9 cellular contexts compared by ENCODE assay signal in genomic region chr10:112955736-112956421, GRCh38. TPM values are rescaled to one million over a fixed set of nuclear protein-coding genes. Genes with fewer than 3 reads are reported as not detected.
DNase-seq lines count a peak whose midpoint lies in the region; ATAC-seq and TF ChIP-seq lines count a peak whose summit lies in the region.
"Had no signal": no experiment of that assay in that cellular context is flagged by ENCODE, and none has a peak within 500 bp of the region (broad histone marks: within the 10 kb centered on the region; RNA-seq: fewer than 3 reads in every experiment).

No MANE protein-coding gene starts in this region.

- H3K4me1 ChIP-seq in HUES48 (ENCODE audit: control insufficient read depth, insufficient read depth, low read length): peaks cover 74% of the 10 kb centered on the region
- H3K4me1 ChIP-seq in ectodermal cell (ENCODE audit: control insufficient read depth, insufficient read depth, low read length): peaks cover 60% of the 10 kb centered on the region
- H3K4me1 ChIP-seq in thyroid gland: peaks cover 33 to 36% of the 10 kb centered on the region in 2 donors

- ATAC-seq in activated CD8-positive, alpha-beta memory T cell treated with anti-CD3 and anti-CD28 coated beads, Interleukin-2, amount 10 ng/mL, durations not matched to agents 7 days and 5 days: no peak

- H3K27ac ChIP-seq in HUES48 (ENCODE audit: low read depth, low read length) (peak overlapping the region; percentile 98), ectodermal cell (ENCODE audit: insufficient read depth, low read depth, low read length, poor library complexity, severe bottlenecking) (peak overlapping the region; percentile 46), thyroid gland (peak overlapping the region in 1 of 3 donors; percentile 98)

- peaks cover 74% of the 10 kb centered on the region for H3K4me1 Mint-ChIP-seq in mesothelial cell of epicardium
- H3K4me1 Mint-ChIP-seq in activated CD8-positive, alpha-beta memory T cell treated with anti-CD3 and anti-CD28 coated beads, Interleukin-2, amount 10 ng/mL, durations not matched to agents 7 days and 5 days: peaks cover 4% of the 10 kb centered on the region

- H3K9ac ChIP-seq in HUES48 (ENCODE audit: low read depth, low read length): peak overlapping the region; percentile 63

- H3K27me3 ChIP-seq in HUES48 (ENCODE audit: control insufficient read depth, insufficient read depth, low read length): no peaks in the 10 kb centered on the region
- no peaks in the 10 kb centered on the region for H3K27me3 ChIP-seq in ectodermal cell (ENCODE audit: control insufficient read depth, insufficient read depth, low read length, poor library complexity, severe bottlenecking)
- H3K27me3 ChIP-seq in thyroid gland: no peaks in the 10 kb centered on the region

- DNase-seq in A172 (ENCODE audit: low spot score) (peak; percentile 87), mesothelial cell of epicardium (ENCODE audit: low spot score in 2 of 2, unreplicated experiment in 2 of 2) (no peak), thyroid gland (no peak), islet precursor cell (no peak), posterior cingulate gyrus (no peak)
- DNase-seq in activated CD8-positive, alpha-beta memory T cell treated with anti-CD3 and anti-CD28 coated beads, Interleukin-2, amount 10 ng/mL, durations not matched to agents 7 days and 5 days: no peak
- DNase-seq: CD4-positive, CD25-positive, alpha-beta regulatory T cell had no signal

- no peaks in the 10 kb centered on the region for H3K9me3 Mint-ChIP-seq in mesothelial cell of epicardium
- no peaks in the 10 kb centered on the region for H3K9me3 Mint-ChIP-seq in activated CD8-positive, alpha-beta memory T cell treated with anti-CD3 and anti-CD28 coated beads, Interleukin-2, amount 10 ng/mL, durations not matched to agents 7 days and 5 days (ENCODE audit: low read depth)

- peaks cover 5% of the 10 kb centered on the region for H3K36me3 Mint-ChIP-seq in mesothelial cell of epicardium
- H3K36me3 Mint-ChIP-seq in activated CD8-positive, alpha-beta memory T cell treated with anti-CD3 and anti-CD28 coated beads, Interleukin-2, amount 10 ng/mL, durations not matched to agents 7 days and 5 days: no peaks in the 10 kb centered on the region
- H3K36me3 Mint-ChIP-seq: CD4-positive, CD25-positive, alpha-beta regulatory T cell had no signal

- H3K4me3 ChIP-seq in HUES48 (ENCODE audit: low read depth, low read length) (peak overlapping the region; percentile 89), ectodermal cell (ENCODE audit: insufficient read depth, low read depth, low read length) (peak overlapping the region; percentile 3), thyroid gland (replicated peaks in 1 of 3) (no peak overlapping the region)

- H3K9me3 ChIP-seq in HUES48 (ENCODE audit: control insufficient read depth, insufficient read depth, low read length) (no peaks in the 10 kb centered on the region), ectodermal cell (ENCODE audit: control insufficient read depth, low read length) (no peaks in the 10 kb centered on the region), thyroid gland (no peaks in the 10 kb centered on the region)

- CTCF ChIA-PET in activated CD8-positive, alpha-beta memory T cell treated with anti-CD3 and anti-CD28 coated beads, Interleukin-2, amount 10 ng/mL, durations not matched to agents 7 days and 5 days (lab: Charles Lee): no interaction called here

- intact Hi-C loops in thyroid gland (cut with DNase I) (loop anchor here (10.0 kb wide), 1 partner anchor 109 kb away; no protein-coding TSS in a partner anchor), posterior cingulate gyrus (cut with DNase I) (loop anchor here (5.0 kb wide), 1 partner anchor 46 kb away; no protein-coding TSS in a partner anchor)

- peak overlapping the region; percentile 88 for H3K27ac Mint-ChIP-seq in mesothelial cell of epicardium
- no peak overlapping the region for H3K27ac Mint-ChIP-seq in activated CD8-positive, alpha-beta memory T cell treated with anti-CD3 and anti-CD28 coated beads, Interleukin-2, amount 10 ng/mL, durations not matched to agents 7 days and 5 days

- WGBS in ectodermal cell, 2 experiments: 11 to 15% methylated on average over 11 of the region's 11 CpGs
- 16 to 20% methylated on average over 11 of the region's 11 CpGs for WGBS in thyroid gland, 2 donors

- H3K36me3 ChIP-seq in HUES48 (ENCODE audit: control insufficient read depth, insufficient read depth, low read length) (peaks cover 14% of the 10 kb centered on the region; the same call in 1 of the 2 replicates), ectodermal cell (ENCODE audit: control insufficient read depth, insufficient read depth, low read length) (no peaks in the 10 kb centered on the region), thyroid gland (no peaks in the 10 kb centered on the region)

- no peaks in the 10 kb centered on the region for H3K27me3 Mint-ChIP-seq in mesothelial cell of epicardium (ENCODE audit: low read depth)
- H3K27me3 Mint-ChIP-seq in activated CD8-positive, alpha-beta memory T cell treated with anti-CD3 and anti-CD28 coated beads, Interleukin-2, amount 10 ng/mL, durations not matched to agents 7 days and 5 days: peaks cover 75% of the 10 kb centered on the region

- no peak for TF ChIP-seq POLR2A in thyroid gland (IDR thresholded peaks at IDR 0.05)

- TF ChIP-seq CTCF in mesothelial cell of epicardium (IDR thresholded peaks at IDR 0.05; ENCODE audit: unreplicated experiment) (no peak), thyroid gland (IDR thresholded peaks at IDR 0.05) (no peak)

- peak overlapping the region; percentile 64 for H3K4me3 Mint-ChIP-seq in mesothelial cell of epicardium
- H3K4me3 Mint-ChIP-seq in activated CD8-positive, alpha-beta memory T cell treated with anti-CD3 and anti-CD28 coated beads, Interleukin-2, amount 10 ng/mL, durations not matched to agents 7 days and 5 days: no peak overlapping the region
- H3K4me3 Mint-ChIP-seq: CD4-positive, CD25-positive, alpha-beta regulatory T cell had no signal

RNA-seq across cellular contexts. Expression of gene TCF7L2, which starts 5.8 kb away (rescaled TPM):
- 3.0 TPM in 2 replicates for total RNA-seq in A172 (2014; rRNA removed; shearing (Covaris generic))
- 39.7 TPM for polyA plus RNA-seq in ectodermal cell (2013, experiment 1 of 4)
- polyA plus RNA-seq in ectodermal cell (2013, experiment 2 of 4): 32.4 TPM
- 31.4 TPM for polyA plus RNA-seq in ectodermal cell (2013, experiment 3 of 4)
- polyA plus RNA-seq in ectodermal cell (2013, experiment 4 of 4): 26.3 TPM
- total RNA-seq in mesothelial cell of epicardium: 76.4 to 84.0 TPM (median 78.0 TPM) in 3 replicates
- total RNA-seq in activated CD8-positive, alpha-beta memory T cell treated with anti-CD3 and anti-CD28 coated beads, Interleukin-2, amount 10 ng/mL, durations not matched to agents 7 days and 5 days: 1 to 10 TPM in 1 of 2 experiments, under 1 TPM in 1; 0.45 to 1.4 TPM
- total RNA-seq in thyroid gland: 10 to 100 TPM; 16.2 to 67.1 (median 25.3) TPM

Comparison
In these comparisons a context has a peak if more than half of its experiments do, and no peak if none do; other contexts are left out.
1. H3K4me3 ChIP-seq: peak in HUES48 (single experiment) and ectodermal cell (single experiment); none in thyroid gland (0 of 3).